In the genomic region with DNA sequence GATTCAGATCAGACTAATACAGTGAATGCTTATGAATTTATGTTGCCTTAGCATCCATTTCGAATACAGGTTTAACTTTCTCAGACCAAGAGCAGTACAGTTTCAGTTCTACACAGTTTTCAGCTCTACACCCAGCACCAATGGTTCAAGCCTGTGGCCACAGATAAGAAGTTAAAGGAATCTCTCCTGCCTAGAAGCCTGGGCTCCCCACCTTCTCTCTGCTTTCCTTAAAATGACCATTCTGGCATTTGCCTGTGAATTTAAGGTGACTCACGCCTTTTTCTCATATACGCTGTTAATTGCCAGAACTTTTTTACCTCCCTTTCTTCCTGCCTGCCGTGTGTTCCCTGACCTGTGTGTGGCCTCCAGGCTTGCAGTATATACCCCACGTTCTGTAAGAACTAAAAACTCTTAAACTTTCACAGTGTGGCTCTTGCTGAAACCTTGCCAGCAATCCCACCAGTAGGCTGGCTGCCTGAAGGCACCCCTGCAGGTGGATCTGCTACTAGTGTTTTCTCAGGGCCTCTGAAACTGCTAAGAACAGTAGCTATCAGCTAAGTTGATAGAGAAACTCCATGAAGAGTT, we compare ENCODE assay signal across 26 cellular contexts.
DNase-seq lines count a peak whose midpoint lies in the region; ATAC-seq lines count a peak whose summit lies in the region.
"Had no signal": no experiment of that assay in that cellular context is flagged by ENCODE, and none has a peak within 500 bp of the region (broad histone marks: within the 10 kb centered on the region; RNA-seq: fewer than 3 reads in every experiment).

No MANE protein-coding gene starts in this region.

- no peak for ATAC-seq in GM19324 (IDR thresholded peaks at IDR 0.05; ENCODE audit: low FRiP score, unreplicated experiment)
- ATAC-seq in HG02642 (IDR thresholded peaks at IDR 0.05; ENCODE audit: poor library complexity, unreplicated experiment), result no peak
- no peak for ATAC-seq in GM18520 (IDR thresholded peaks at IDR 0.05; ENCODE audit: unreplicated experiment)
- ATAC-seq: activated T-cell treated with anti-CD3 and anti-CD28 coated beads, Interleukin-2, amount 50 U/mL, for 72 hours; gastrocnemius medialis; stimulated activated memory B cell treated with anti-CD40 and anti-IgM and Interleukin-4, amounts not matched to agents 10 μg/mL and 1 μg/mL and 100 μg/mL, for 72 hours had no signal

- DNase-seq in SK-N-MC (ENCODE audit: low read depth, low spot score), result no peak
- DNase-seq in epithelial cell of prostate (ENCODE audit: low read depth, low spot score), result no peak
- no peak for DNase-seq in AG08395 (ENCODE audit: low spot score)
- DNase-seq: activated CD4-positive, alpha-beta T cell treated with anti-CD3 and anti-CD28 coated beads, Interleukin-2, amount 50 U/mL, for 1 hour; activated naive CD4-positive, alpha-beta T cell treated with Interleukin-2 at 50 U/mL for 16 hours; activated T-cell treated with anti-CD3 and anti-CD28 coated beads, Interleukin-2, amount 50 U/mL, for 72 hours; CD4-positive, CD25-positive, alpha-beta regulatory T cell; cortex of kidney; esophagus squamous epithelium; gastrocnemius medialis; KBM-7; mesenchymal stem cell; NCI-H1417 treated with DMSO at 0.1 percent for 48 hours; NCI-H446; Right ventricle myocardium superior; sigmoid colon; stimulated activated CD4-positive, alpha-beta T cell treated with anti-CD3 and anti-CD28 coated beads, Interleukin-4, amount 100 ng/mL, for 4 hours; WERI-Rb-1 had no signal

- H3K4me1 ChIP-seq in HUES48 (ENCODE audit: control insufficient read depth, insufficient read depth, low read length), result peaks cover 16% of the 10 kb centered on the region
- H3K4me1 ChIP-seq: esophagus squamous epithelium, gastrocnemius medialis, prostate gland, sigmoid colon, suprapubic skin had no signal

- H3K9me3 ChIP-seq in HUES48 (ENCODE audit: control insufficient read depth, insufficient read depth, low read length) (no peaks in the 10 kb centered on the region), SK-N-MC (ENCODE audit: low read depth, low read length) (no peaks in the 10 kb centered on the region)
- H3K9me3 ChIP-seq: esophagus squamous epithelium, gastrocnemius medialis, prostate gland, sigmoid colon, suprapubic skin had no signal

- H3K27ac ChIP-seq in HUES48 (ENCODE audit: low read depth, low read length), result peak overlapping the region; percentile 15
- H3K27ac ChIP-seq in SK-N-MC, result no peak overlapping the region
- H3K27ac ChIP-seq in epithelial cell of prostate, result peak overlapping the region; percentile 97
- H3K27ac ChIP-seq: esophagus squamous epithelium, gastrocnemius medialis, hepatocyte, prostate gland, sigmoid colon, suprapubic skin, WERI-Rb-1 had no signal

- H3K4me3 ChIP-seq in HUES48 (ENCODE audit: low read depth, low read length) (no peak overlapping the region), SK-N-MC (no peak overlapping the region)
- H3K4me3 ChIP-seq: esophagus squamous epithelium, gastrocnemius medialis, hepatocyte, prostate gland, sigmoid colon, suprapubic skin had no signal

- H3K9ac ChIP-seq in HUES48 (ENCODE audit: low read depth, low read length), result no peak overlapping the region
- H3K9ac ChIP-seq in SK-N-MC (ENCODE audit: insufficient read length), result peak overlapping the region; percentile 17

- H3K27me3 ChIP-seq in HUES48 (ENCODE audit: control insufficient read depth, insufficient read depth, low read length), result no peaks in the 10 kb centered on the region
- H3K27me3 ChIP-seq: esophagus squamous epithelium, gastrocnemius medialis, hepatocyte, sigmoid colon, suprapubic skin had no signal

- H3K36me3 ChIP-seq in HUES48 (ENCODE audit: control insufficient read depth, insufficient read depth, low read length) (no peaks in the 10 kb centered on the region), SK-N-MC (ENCODE audit: insufficient read depth, low read length) (no peaks in the 10 kb centered on the region)
- H3K36me3 ChIP-seq: esophagus squamous epithelium, gastrocnemius medialis, sigmoid colon, suprapubic skin, WERI-Rb-1 had no signal
